9 cellular contexts compared by ENCODE assay signal in genomic region chr5:10440367-10440990, GRCh38. TPM values are rescaled to one million over a fixed set of nuclear protein-coding genes. Genes with fewer than 3 reads are reported as not detected.
DNase-seq lines count a peak whose midpoint lies in the region; ATAC-seq and TF ChIP-seq lines count a peak whose summit lies in the region.
"Had no signal": no experiment of that assay in that cellular context is flagged by ENCODE, and none has a peak within 500 bp of the region (broad histone marks: within the 10 kb centered on the region; RNA-seq: fewer than 3 reads in every experiment).

No MANE protein-coding gene starts in this region.

- no peak overlapping the region for H3K27ac ChIP-seq in PC-3 (ENCODE audit: low read length)
- no peak overlapping the region for H3K27ac ChIP-seq in endodermal cell (ENCODE audit: low read depth, low read length)
- H3K27ac ChIP-seq in osteoblast (ENCODE audit: low read depth, low read length): no peak overlapping the region

- no peak overlapping the region for H3K9ac ChIP-seq in PC-3 (ENCODE audit: low read length)
- no peak overlapping the region for H3K9ac ChIP-seq in endodermal cell (ENCODE audit: extremely low read depth, low read length, poor library complexity, severe bottlenecking)

- H4K20me1 ChIP-seq in PC-3 (ENCODE audit: low read length): no peaks in the 10 kb centered on the region
- H4K20me1 ChIP-seq in osteoblast (ENCODE audit: insufficient read depth, low read length): peaks cover 2% of the 10 kb centered on the region

- POLR2A ChIA-PET in Caco-2 (lab: Charles Lee): no interaction called here
- POLR2A ChIA-PET in PC-3 (lab: Charles Lee; ENCODE audit: unreplicated experiment): no interaction called here

- BruUV-seq in Caco-2 (replicated peaks; lab: Mats Ljungman, UMichigan) (no TSS peak), PC-3 (replicated peaks; lab: Mats Ljungman, UMichigan) (no TSS peak)

- no peak overlapping the region for H3K27ac Mint-ChIP-seq in Caco-2 (ENCODE audit: unreplicated experiment)
- no peak overlapping the region for H3K27ac Mint-ChIP-seq in endodermal cell

- H3K4me1 ChIP-seq in Caco-2 (0 out of 2 replicates have a peak, but pooled peaks cover 3% of the 10 kb centered on the region), PC-3 (ENCODE audit: insufficient read depth, low read length) (peaks cover 15% of the 10 kb centered on the region), endodermal cell (ENCODE audit: control insufficient read depth, insufficient read depth, low read length) (no peaks in the 10 kb centered on the region), osteoblast (ENCODE audit: insufficient read depth, low read length) (peaks cover 16% of the 10 kb centered on the region)

- ATAC-seq in PC-3 (no peak), esophagus mucosa (no peak), left colon (no peak)

- no peaks in the 10 kb centered on the region for H3K27me3 ChIP-seq in Caco-2 (replicated peaks; ENCODE audit: control insufficient read depth, insufficient read depth, low read length)
- H3K27me3 ChIP-seq in PC-3 (ENCODE audit: low read length): no peaks in the 10 kb centered on the region
- H3K27me3 ChIP-seq in endodermal cell (ENCODE audit: control insufficient read depth, insufficient read depth, low read length, poor library complexity, severe bottlenecking): peaks cover 17% of the 10 kb centered on the region
- no peaks in the 10 kb centered on the region for H3K27me3 ChIP-seq in osteoblast (ENCODE audit: insufficient read depth, low read length)

- H3K4me2 ChIP-seq in PC-3 (ENCODE audit: low read length): peak overlapping the region; percentile 89
- peak overlapping the region; percentile 86 for H3K4me2 ChIP-seq in osteoblast (ENCODE audit: insufficient read depth, low read length)

- no peaks in the 10 kb centered on the region for H3K9me3 Mint-ChIP-seq in Caco-2 (ENCODE audit: unreplicated experiment)
- H3K9me3 Mint-ChIP-seq in endodermal cell: no peaks in the 10 kb centered on the region

- intact Hi-C loops in Caco-2 (cut with micrococcal nuclease; ENCODE audit: unreplicated experiment): no loop called here
- intact Hi-C loops in PC-3 (cut with micrococcal nuclease): no loop called here
- intact Hi-C loops in left colon (cut with DNase I, micrococcal nuclease): loop anchor here in 1 of 2 donors (5.0 kb wide), 1 partner anchor 153 kb away; no protein-coding TSS in a partner anchor

- H2AFZ ChIP-seq in PC-3 (ENCODE audit: low read length) (no peak overlapping the region), osteoblast (ENCODE audit: low read length) (no peak overlapping the region)

- DNase-seq in Caco-2: no peak
- DNase-seq in PC-3: no peak
- no peak for DNase-seq in endodermal cell
- no peak for DNase-seq in osteoblast (ENCODE audit: insufficient read length, low spot score, missing footprints)
- DNase-seq in GF-D8 (lab: John Stamatoyannopoulos, UW): no peak
- no peak for DNase-seq in NCI-H524 (lab: John Stamatoyannopoulos, UW)
- no peak for DNase-seq in left colon
- DNase-seq: RPMI8226 had no signal

- no peaks in the 10 kb centered on the region for H3K9me2 ChIP-seq in PC-3 (replicated peaks; ENCODE audit: low read length)

- no peak for TF ChIP-seq CTCF in Caco-2 (IDR thresholded peaks at IDR 0.05; ENCODE audit: insufficient read depth in 1 of 2, low read depth in 1 of 2, low read length in 1 of 2, severe bottlenecking in 1 of 2, unreplicated experiment in 1 of 2)
- no peak for TF ChIP-seq CTCF in PC-3 (conservative IDR thresholded peaks at IDR 0.05; ENCODE audit: low read depth, low read length)
- no peak for TF ChIP-seq CTCF in endodermal cell (conservative IDR thresholded peaks at IDR 0.05)
- no peak for TF ChIP-seq CTCF in osteoblast (IDR thresholded peaks at IDR 0.05; ENCODE audit: extremely low read depth, low read depth, low read length)

- no peaks in the 10 kb centered on the region for H3K36me3 ChIP-seq in Caco-2 (ENCODE audit: control insufficient read depth, insufficient read depth, low read length)
- peaks cover 16% of the 10 kb centered on the region; the same call in 1 of the 2 replicates for H3K36me3 ChIP-seq in PC-3 (ENCODE audit: low read depth, low read length)
- peaks cover 22% of the 10 kb centered on the region for H3K36me3 ChIP-seq in endodermal cell (ENCODE audit: control insufficient read depth, insufficient read depth, low read length)
- peaks cover 5% of the 10 kb centered on the region for H3K36me3 ChIP-seq in osteoblast (ENCODE audit: insufficient read depth, low read length)

- peak overlapping the region; percentile 80 for H3K4me3 Mint-ChIP-seq in Caco-2 (ENCODE audit: unreplicated experiment)
- peak overlapping the region; percentile 69 for H3K4me3 Mint-ChIP-seq in endodermal cell

- WGBS in endodermal cell (ENCODE audit: insufficient coverage in 1 of 2, insufficient read length in 1 of 2), 2 experiments: 85 to 88% methylated on average over 4 to 16 of the region's 16 CpGs

- H3K36me3 Mint-ChIP-seq in Caco-2 (ENCODE audit: insufficient read depth, unreplicated experiment) (peaks cover 26% of the 10 kb centered on the region), endodermal cell (ENCODE audit: low read depth) (peaks cover 8% of the 10 kb centered on the region)

- H3K4me1 Mint-ChIP-seq in Caco-2 (ENCODE audit: low read depth, unreplicated experiment) (peaks cover 7% of the 10 kb centered on the region), endodermal cell (peaks cover 3% of the 10 kb centered on the region)

- CTCF ChIA-PET in Caco-2 (lab: Charles Lee): interaction anchor here (0.6 to 0.7 kb wide), 3 partner anchors 121 to 156 kb away, joined by 3 read pairs; no protein-coding TSS in a partner anchor
- CTCF ChIA-PET in PC-3 (lab: Charles Lee): no interaction called here

- H3K79me2 ChIP-seq in PC-3 (ENCODE audit: low read length): no peaks in the 10 kb centered on the region
- no peaks in the 10 kb centered on the region for H3K79me2 ChIP-seq in osteoblast (ENCODE audit: insufficient read depth, low read length)

- H3K9me3 ChIP-seq in Caco-2 (no peaks in the 10 kb centered on the region), PC-3 (ENCODE audit: low read length) (no peaks in the 10 kb centered on the region), endodermal cell (ENCODE audit: control insufficient read depth, low read length) (no peaks in the 10 kb centered on the region), osteoblast (ENCODE audit: low read depth, low read length) (no peaks in the 10 kb centered on the region)

- H3K27me3 Mint-ChIP-seq in Caco-2 (ENCODE audit: insufficient read depth, unreplicated experiment) (no peaks in the 10 kb centered on the region), endodermal cell (ENCODE audit: insufficient read depth) (peaks cover 25% of the 10 kb centered on the region)

- peaks cover 15% of the 10 kb centered on the region for H3F3A ChIP-seq in PC-3 (ENCODE audit: low read length, unreplicated experiment)

- H3K4me3 ChIP-seq in Caco-2 (ENCODE audit: low read depth, low read length) (peak overlapping the region; percentile 88), PC-3 (ENCODE audit: low read length) (peak overlapping the region; percentile 69; the same call in 1 of the 2 replicates), endodermal cell (ENCODE audit: low read length) (peak overlapping the region; percentile 87), osteoblast (ENCODE audit: insufficient read depth, low read length) (peak overlapping the region; percentile 80)

RNA-seq across cellular contexts. Expression of gene ROPN1L, which starts 1.2 kb away (rescaled TPM):
- total RNA-seq in Caco-2 (2022) (0.48 and 0.58 TPM in 2 replicates), PC-3 (2014; rRNA removed) (0.95 and 1.7 TPM in 2 replicates), endodermal cell (under 1 TPM in 1 of 2 donors, not detected in 1; 0.70 TPM), osteoblast (0.59 and 0.72 TPM in 2 replicates), esophagus mucosa (not detected), left colon (not detected)
- polyA plus RNA-seq in endodermal cell (2013, experiment 1 of 2): 0.21 TPM
- 0.62 TPM for polyA plus RNA-seq in endodermal cell (2013, experiment 2 of 2)
